ENCODE assay signal across 1 cellular context in genomic region chr13:40345654-40346372, GRCh38.
TF ChIP-seq lines count a peak whose summit lies in the region.

No MANE protein-coding gene starts in this region.

TF ChIP-seq in HepG2, 621 proteins besides CTCF, POLR2A, EP300 and RAD21 (continued from another document and continues in another):
- TF ChIP-seq ZHX2 (IDR thresholded peaks at IDR 0.05; ENCODE audit: low read depth), result no peak
- no peak for TF ChIP-seq ZHX2 (CRISPR knock-in tag; IDR thresholded peaks at IDR 0.05; ENCODE audit: borderline replicate concordance)
- TF ChIP-seq GMEB1 (CRISPR knock-in tag; IDR thresholded peaks at IDR 0.05; ENCODE audit: borderline replicate concordance), result no peak
- TF ChIP-seq CREB1 (IDR thresholded peaks at IDR 0.05), result no peak
- no peak; the same call in 1 of the 2 replicates for TF ChIP-seq CREB1 (CRISPR knock-in tag; IDR thresholded peaks at IDR 0.05)
- no peak for TF ChIP-seq MNT (IDR thresholded peaks at IDR 0.05)
- TF ChIP-seq TERF1 (CRISPR knock-in tag; IDR thresholded peaks at IDR 0.05), result no peak
- peak; percentile 62; the same call in 1 of the 2 replicates for TF ChIP-seq HNF4G (IDR thresholded peaks at IDR 0.05; ENCODE audit: borderline replicate concordance, low read depth, low read length)
- TF ChIP-seq HNF4G (CRISPR knock-in tag; IDR thresholded peaks at IDR 0.05; ENCODE audit: borderline replicate concordance, low read depth), result peak; percentile 59; the same call in 1 of the 2 replicates
- TF ChIP-seq ZBTB38 (CRISPR knock-in tag; IDR thresholded peaks at IDR 0.05), result 0 out of 2 replicates have a peak, but pooled peaks have one; percentile 45
- no peak for TF ChIP-seq THAP8 (CRISPR knock-in tag; IDR thresholded peaks at IDR 0.05; ENCODE audit: borderline replicate concordance)
- peak; percentile 8; the same call in 1 of the 2 replicates for TF ChIP-seq STAG1 (CRISPR knock-in tag; IDR thresholded peaks at IDR 0.05)
- TF ChIP-seq MTA1 (CRISPR knock-in tag; IDR thresholded peaks at IDR 0.05; ENCODE audit: borderline replicate concordance), result 0 out of 2 replicates have a peak, but pooled peaks have one; percentile 25
- no peak for TF ChIP-seq CERS6 (CRISPR knock-in tag; IDR thresholded peaks at IDR 0.05)
- 0 out of 2 replicates have a peak, but pooled peaks have one; percentile 49 for TF ChIP-seq ZNF691 (CRISPR knock-in tag; IDR thresholded peaks at IDR 0.05; ENCODE audit: borderline replicate concordance, low read depth)
- no peak for TF ChIP-seq CBX5 (CRISPR knock-in tag; IDR thresholded peaks at IDR 0.05; ENCODE audit: borderline replicate concordance)
- no peak for TF ChIP-seq MTF1 (CRISPR knock-in tag; IDR thresholded peaks at IDR 0.05)
- no peak for TF ChIP-seq ZNF580 (CRISPR knock-in tag; IDR thresholded peaks at IDR 0.05; ENCODE audit: borderline replicate concordance, low read depth)
- TF ChIP-seq MZF1 (CRISPR knock-in tag; IDR thresholded peaks at IDR 0.05; ENCODE audit: borderline replicate concordance), result no peak
- TF ChIP-seq ZNF124 (CRISPR knock-in tag; IDR thresholded peaks at IDR 0.05), result no peak
- TF ChIP-seq KAT8 (CRISPR knock-in tag; IDR thresholded peaks at IDR 0.05), result no peak
- TF ChIP-seq ATF7-NPFF (CRISPR knock-in tag; IDR thresholded peaks at IDR 0.05; ENCODE audit: low read depth), result no peak
- TF ChIP-seq ZBTB7B (CRISPR knock-in tag; IDR thresholded peaks at IDR 0.05), result 0 out of 2 replicates have a peak, but pooled peaks have one; percentile 14
- no peak for TF ChIP-seq RBFOX2 (IDR thresholded peaks at IDR 0.05; ENCODE audit: low read depth, low read length)
- peak; percentile 13; the same call in 1 of the 2 replicates for TF ChIP-seq PATZ1 (CRISPR knock-in tag; IDR thresholded peaks at IDR 0.05)
- TF ChIP-seq MAX (IDR thresholded peaks at IDR 0.05), result peak; percentile 51; the same call in 1 of the 2 replicates
- TF ChIP-seq ZMYM3 (CRISPR knock-in tag; IDR thresholded peaks at IDR 0.05), result peak; percentile 38; the same call in 1 of the 2 replicates
- TF ChIP-seq ETV5 (CRISPR knock-in tag; IDR thresholded peaks at IDR 0.05; ENCODE audit: borderline replicate concordance), result peak; percentile 90
- TF ChIP-seq TAF1 (CRISPR knock-in tag; IDR thresholded peaks at IDR 0.05), result no peak
- no peak for TF ChIP-seq ZSCAN20 (CRISPR knock-in tag; IDR thresholded peaks at IDR 0.05; ENCODE audit: borderline replicate concordance)
- peak; percentile 53; the same call in 1 of the 2 replicates for TF ChIP-seq UBTF (CRISPR knock-in tag; IDR thresholded peaks at IDR 0.05)
- TF ChIP-seq ZNF350 (CRISPR knock-in tag; IDR thresholded peaks at IDR 0.05; ENCODE audit: borderline replicate concordance, low read depth), result peak; percentile 48; the same call in 1 of the 2 replicates
- TF ChIP-seq MEIS1 (CRISPR knock-in tag; IDR thresholded peaks at IDR 0.05; ENCODE audit: borderline replicate concordance), result 0 out of 2 replicates have a peak, but pooled peaks have one; percentile 50
- TF ChIP-seq ZMYM4 (CRISPR knock-in tag; IDR thresholded peaks at IDR 0.05), result 0 out of 2 replicates have a peak, but pooled peaks have one; percentile 34
- TF ChIP-seq GABPA (IDR thresholded peaks at IDR 0.05; ENCODE audit: low read depth, low read length), result no peak
- TF ChIP-seq GABPA (CRISPR knock-in tag; IDR thresholded peaks at IDR 0.05; ENCODE audit: low read depth), result peak; percentile 64
- TF ChIP-seq SALL1 (CRISPR knock-in tag; IDR thresholded peaks at IDR 0.05), result peak; percentile 77
- peak; percentile 69 to 80; a peak in 3 of 4 replicates for TF ChIP-seq NR2F1 (CRISPR knock-in tag; IDR thresholded peaks at IDR 0.05)
- peak; percentile 77 for TF ChIP-seq NR2C2 (CRISPR knock-in tag; IDR thresholded peaks at IDR 0.05; ENCODE audit: borderline replicate concordance)
- TF ChIP-seq ZFP37 (CRISPR knock-in tag; IDR thresholded peaks at IDR 0.05; ENCODE audit: borderline replicate concordance), result 0 out of 2 replicates have a peak, but pooled peaks have one; percentile 32
- no peak for TF ChIP-seq ATAD3A (CRISPR knock-in tag; IDR thresholded peaks at IDR 0.05)
- no peak for TF ChIP-seq ZNF652 (CRISPR knock-in tag; IDR thresholded peaks at IDR 0.05; ENCODE audit: borderline replicate concordance, low read depth)
- peak; percentile 84 for TF ChIP-seq NR2F6 (IDR thresholded peaks at IDR 0.05)
- peak; percentile 82 for TF ChIP-seq NR2F6 (CRISPR knock-in tag; IDR thresholded peaks at IDR 0.05)
- TF ChIP-seq SOX5 (CRISPR knock-in tag; IDR thresholded peaks at IDR 0.05; ENCODE audit: borderline replicate concordance), result peak; percentile 42; the same call in 1 of the 2 replicates
- TF ChIP-seq RBM39 (IDR thresholded peaks at IDR 0.05; ENCODE audit: low read depth, low read length, poor library complexity, severe bottlenecking), result no peak
- TF ChIP-seq RXRB (CRISPR knock-in tag; IDR thresholded peaks at IDR 0.05; ENCODE audit: borderline replicate concordance), result peak; percentile 71
